In the genomic region with DNA sequence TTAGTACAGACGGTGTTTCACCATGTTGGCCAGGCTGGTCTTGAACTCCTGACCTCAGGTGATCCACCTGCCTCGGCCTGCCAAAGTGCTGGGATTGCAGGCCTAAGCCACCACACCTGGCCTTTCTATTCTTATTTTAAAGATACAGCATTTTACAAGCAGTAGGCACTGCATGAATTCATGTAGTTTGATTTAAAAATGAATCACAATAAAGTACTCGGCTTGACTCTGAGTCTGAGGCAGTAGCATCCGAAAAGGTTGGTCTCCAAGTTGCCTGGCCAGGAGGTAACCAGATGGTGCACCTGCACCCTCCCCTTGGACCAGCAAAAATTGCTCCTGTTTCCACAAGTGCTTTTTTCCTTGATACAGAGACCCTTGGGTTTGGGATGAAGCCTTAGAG, we compare ENCODE assay signal across 28 cellular contexts.
"Had no signal": no experiment of that assay in that cellular context is flagged by ENCODE, and none has a peak within 500 bp of the region (broad histone marks: within the 10 kb centered on the region; RNA-seq: fewer than 3 reads in every experiment).

No MANE protein-coding gene starts in this region.

- H3K27ac Mint-ChIP-seq: activated CD4-positive, alpha-beta memory T cell treated with anti-CD3 and anti-CD28 coated beads for 36 hours; activated CD4-positive, alpha-beta T cell treated with anti-CD3 and anti-CD28 coated beads, Interleukin-2, amount 10 ng/mL, durations not matched to agents 24 days and 14 days; activated naive CD4-positive, alpha-beta T cell treated with anti-CD3 and anti-CD28 coated beads, Interleukin-2, amount 10 ng/mL, durations not matched to agents 7 days and 5 days; activated naive CD8-positive, alpha-beta T cell treated with anti-CD3 and anti-CD28 coated beads, Interleukin-2, amount 10 ng/mL, durations not matched to agents 7 days and 5 days; activated T-helper 1 cell treated with anti-CD3 and anti-CD28 coated beads, Interleukin-12 subunit alpha, Interleukin-12 subunit beta, Interleukin-2, Interleukin-4 antibody, amounts not matched to agents 30 ng/mL and 10 ng/mL and 1 ng/mL, durations not matched to agents 14 hours and 24 hours and 36 hours; dendritic cell treated with granulocyte-macrophage colony-stimulating factor and Interleukin-4, amounts not matched to agents 40 ng/mL and 50 ng/mL, for 4 days; T-helper 17 cell had no signal

- H3K27me3 ChIP-seq: breast epithelium, gastroesophageal sphincter, hepatocyte, tibial nerve had no signal

- H3K9me3 Mint-ChIP-seq: activated CD4-positive, alpha-beta memory T cell treated with anti-CD3 and anti-CD28 coated beads for 36 hours; activated CD4-positive, alpha-beta T cell treated with anti-CD3 and anti-CD28 coated beads, Interleukin-2, amount 10 ng/mL, durations not matched to agents 24 days and 14 days; activated naive CD4-positive, alpha-beta T cell treated with anti-CD3 and anti-CD28 coated beads, Interleukin-2, amount 10 ng/mL, durations not matched to agents 7 days and 5 days; activated naive CD8-positive, alpha-beta T cell treated with anti-CD3 and anti-CD28 coated beads, Interleukin-2, amount 10 ng/mL, durations not matched to agents 7 days and 5 days; activated T-helper 1 cell treated with anti-CD3 and anti-CD28 coated beads, Interleukin-12 subunit alpha, Interleukin-12 subunit beta, Interleukin-2, Interleukin-4 antibody, amounts not matched to agents 30 ng/mL and 10 ng/mL and 1 ng/mL, durations not matched to agents 14 hours and 24 hours and 36 hours; dendritic cell treated with granulocyte-macrophage colony-stimulating factor and Interleukin-4, amounts not matched to agents 40 ng/mL and 50 ng/mL, for 4 days; naive thymus-derived CD8-positive, alpha-beta T cell; neural crest cell had no signal

- H3K4me3 Mint-ChIP-seq: activated CD4-positive, alpha-beta memory T cell treated with anti-CD3 and anti-CD28 coated beads for 36 hours; activated CD4-positive, alpha-beta T cell treated with anti-CD3 and anti-CD28 coated beads, Interleukin-2, amount 10 ng/mL, durations not matched to agents 24 days and 14 days; activated naive CD4-positive, alpha-beta T cell treated with anti-CD3 and anti-CD28 coated beads, Interleukin-2, amount 10 ng/mL, durations not matched to agents 7 days and 5 days; activated naive CD8-positive, alpha-beta T cell treated with anti-CD3 and anti-CD28 coated beads, Interleukin-2, amount 10 ng/mL, durations not matched to agents 7 days and 5 days; activated T-helper 1 cell treated with anti-CD3 and anti-CD28 coated beads, Interleukin-12 subunit alpha, Interleukin-12 subunit beta, Interleukin-2, Interleukin-4 antibody, amounts not matched to agents 30 ng/mL and 10 ng/mL and 1 ng/mL, durations not matched to agents 14 hours and 24 hours and 36 hours; dendritic cell treated with granulocyte-macrophage colony-stimulating factor and Interleukin-4, amounts not matched to agents 40 ng/mL and 50 ng/mL, for 4 days; neural crest cell; T-helper 17 cell had no signal

- H3K27ac ChIP-seq: breast epithelium, gastroesophageal sphincter, hepatocyte, tibial nerve, WERI-Rb-1 had no signal

- H3K36me3 Mint-ChIP-seq: activated naive CD8-positive, alpha-beta T cell treated with anti-CD3 and anti-CD28 coated beads, Interleukin-2, amount 10 ng/mL, durations not matched to agents 7 days and 5 days had no signal

- ATAC-seq: gastroesophageal sphincter; naive thymus-derived CD8-positive, alpha-beta T cell; right cardiac atrium; T-helper 17 cell had no signal

- H3K4me1 ChIP-seq: breast epithelium had no signal

- H3K4me3 ChIP-seq: breast epithelium, gastroesophageal sphincter, hepatocyte, tibial nerve had no signal

- H3K36me3 ChIP-seq: breast epithelium, gastroesophageal sphincter, tibial nerve, WERI-Rb-1 had no signal

- H3K9me3 ChIP-seq: breast epithelium, gastroesophageal sphincter, tibial nerve had no signal

- DNase-seq: activated CD4-positive, alpha-beta memory T cell treated with anti-CD3 and anti-CD28 coated beads for 36 hours; activated CD4-positive, alpha-beta T cell treated with anti-CD3 and anti-CD28 coated beads, Interleukin-2, amount 10 ng/mL, durations not matched to agents 24 days and 14 days; activated CD4-positive, CD25-positive, alpha-beta regulatory T cell treated with anti-CD3 and anti-CD28 coated beads, Interleukin-2, amount 50 U/mL, for 72 hours; activated CD8-positive, alpha-beta memory T cell treated with anti-CD3 and anti-CD28 coated beads, Interleukin-2, amount 50 U/mL, for 4 hours; activated gamma-delta T cell; activated naive CD4-positive, alpha-beta T cell treated with anti-CD3 and anti-CD28 coated beads, Interleukin-2, amount 10 ng/mL, durations not matched to agents 7 days and 5 days; activated naive CD8-positive, alpha-beta T cell treated with anti-CD3 and anti-CD28 coated beads, Interleukin-2, amount 10 ng/mL, durations not matched to agents 7 days and 5 days; activated T-cell treated with anti-CD3 and anti-CD28 coated beads, Interleukin-2, amount 50 U/mL, for 1 hour; central memory CD4-positive, alpha-beta T cell; effector CD4-positive, alpha-beta T cell; erythroblast; left colon; naive thymus-derived CD8-positive, alpha-beta T cell; occipital lobe; right cardiac atrium; stimulated activated CD4-positive, alpha-beta T cell treated with anti-CD3 and anti-CD28 coated beads, Interleukin-15, amount 100 ng/mL, for 24 hours; stimulated activated CD4-positive, alpha-beta T cell treated with anti-CD3 and anti-CD28 coated beads, Interleukin-2, amount 100 ng/mL, for 24 hours; stimulated activated naive CD4-positive, alpha-beta T cell treated with Interleukin-2 at 50 U/mL for 16 hours; T-helper 17 cell; T1000; WERI-Rb-1 had no signal

- H3K27me3 Mint-ChIP-seq: activated CD4-positive, alpha-beta memory T cell treated with anti-CD3 and anti-CD28 coated beads for 36 hours; activated CD4-positive, alpha-beta T cell treated with anti-CD3 and anti-CD28 coated beads, Interleukin-2, amount 10 ng/mL, durations not matched to agents 24 days and 14 days; activated naive CD4-positive, alpha-beta T cell treated with anti-CD3 and anti-CD28 coated beads, Interleukin-2, amount 10 ng/mL, durations not matched to agents 7 days and 5 days; activated naive CD8-positive, alpha-beta T cell treated with anti-CD3 and anti-CD28 coated beads, Interleukin-2, amount 10 ng/mL, durations not matched to agents 7 days and 5 days; dendritic cell treated with granulocyte-macrophage colony-stimulating factor and Interleukin-4, amounts not matched to agents 40 ng/mL and 50 ng/mL, for 4 days; naive thymus-derived CD8-positive, alpha-beta T cell; T-helper 17 cell had no signal
